3 cellular contexts compared by ENCODE assay signal in genomic region chr20:64193058-64193457, GRCh38.
A peak's percentile ranks its signal among the peaks of the same experiment; 100 is the strongest.
TF ChIP-seq lines count a peak whose summit lies in the region.

No MANE protein-coding gene starts in this region.

TF ChIP-seq in HepG2, 621 proteins besides CTCF, POLR2A, EP300 and RAD21:
- no peak for TF ChIP-seq FOXA1 (IDR thresholded peaks at IDR 0.05)
- TF ChIP-seq FOXA1 (CRISPR knock-in tag; IDR thresholded peaks at IDR 0.05), result no peak
- 0 out of 2 replicates have a peak, but pooled peaks have one; percentile 28 for TF ChIP-seq ZNF343 (CRISPR knock-in tag; IDR thresholded peaks at IDR 0.05)
- TF ChIP-seq, protein P1, sequence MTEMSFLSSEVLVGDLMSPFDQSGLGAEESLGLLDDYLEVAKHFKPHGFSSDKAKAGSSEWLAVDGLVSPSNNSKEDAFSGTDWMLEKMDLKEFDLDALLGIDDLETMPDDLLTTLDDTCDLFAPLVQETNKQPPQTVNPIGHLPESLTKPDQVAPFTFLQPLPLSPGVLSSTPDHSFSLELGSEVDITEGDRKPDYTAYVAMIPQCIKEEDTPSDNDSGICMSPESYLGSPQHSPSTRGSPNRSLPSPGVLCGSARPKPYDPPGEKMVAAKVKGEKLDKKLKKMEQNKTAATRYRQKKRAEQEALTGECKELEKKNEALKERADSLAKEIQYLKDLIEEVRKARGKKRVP (CRISPR knock-in tag; IDR thresholded peaks at IDR 0.05), result no peak

TF ChIP-seq in HEK293, 187 proteins besides CTCF, POLR2A, EP300 and RAD21:
- TF ChIP-seq, protein P2, sequence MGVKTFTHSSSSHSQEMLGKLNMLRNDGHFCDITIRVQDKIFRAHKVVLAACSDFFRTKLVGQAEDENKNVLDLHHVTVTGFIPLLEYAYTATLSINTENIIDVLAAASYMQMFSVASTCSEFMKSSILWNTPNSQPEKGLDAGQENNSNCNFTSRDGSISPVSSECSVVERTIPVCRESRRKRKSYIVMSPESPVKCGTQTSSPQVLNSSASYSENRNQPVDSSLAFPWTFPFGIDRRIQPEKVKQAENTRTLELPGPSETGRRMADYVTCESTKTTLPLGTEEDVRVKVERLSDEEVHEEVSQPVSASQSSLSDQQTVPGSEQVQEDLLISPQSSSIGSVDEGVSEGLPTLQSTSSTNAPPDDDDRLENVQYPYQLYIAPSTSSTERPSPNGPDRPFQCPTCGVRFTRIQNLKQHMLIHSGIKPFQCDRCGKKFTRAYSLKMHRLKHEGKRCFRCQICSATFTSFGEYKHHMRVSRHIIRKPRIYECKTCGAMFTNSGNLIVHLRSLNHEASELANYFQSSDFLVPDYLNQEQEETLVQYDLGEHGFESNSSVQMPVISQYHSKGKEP (tag by site-specific recombination; IDR thresholded peaks at IDR 0.05), result no peak
- TF ChIP-seq, protein P3, sequence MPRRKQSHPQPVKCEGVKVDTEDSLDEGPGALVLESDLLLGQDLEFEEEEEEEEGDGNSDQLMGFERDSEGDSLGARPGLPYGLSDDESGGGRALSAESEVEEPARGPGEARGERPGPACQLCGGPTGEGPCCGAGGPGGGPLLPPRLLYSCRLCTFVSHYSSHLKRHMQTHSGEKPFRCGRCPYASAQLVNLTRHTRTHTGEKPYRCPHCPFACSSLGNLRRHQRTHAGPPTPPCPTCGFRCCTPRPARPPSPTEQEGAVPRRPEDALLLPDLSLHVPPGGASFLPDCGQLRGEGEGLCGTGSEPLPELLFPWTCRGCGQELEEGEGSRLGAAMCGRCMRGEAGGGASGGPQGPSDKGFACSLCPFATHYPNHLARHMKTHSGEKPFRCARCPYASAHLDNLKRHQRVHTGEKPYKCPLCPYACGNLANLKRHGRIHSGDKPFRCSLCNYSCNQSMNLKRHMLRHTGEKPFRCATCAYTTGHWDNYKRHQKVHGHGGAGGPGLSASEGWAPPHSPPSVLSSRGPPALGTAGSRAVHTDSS (tag by site-specific recombination; IDR thresholded peaks at IDR 0.05), result no peak
- TF ChIP-seq PRDM10 (tag by site-specific recombination; IDR thresholded peaks at IDR 0.05) (peak; percentile 41), SCRT2 (tag by site-specific recombination; IDR thresholded peaks at IDR 0.05) (no peak), KLF7 (tag by site-specific recombination; IDR thresholded peaks at IDR 0.05; ENCODE audit: borderline replicate concordance) (no peak)

TF ChIP-seq in H1, 55 proteins besides CTCF, POLR2A, EP300 and RAD21:
- TF ChIP-seq HDAC2 (IDR thresholded peaks at IDR 0.05; ENCODE audit: borderline replicate concordance in 1 of 2, low read depth in 2 of 2, low read length in 2 of 2) (no peak), POLR2AphosphoS5 (IDR thresholded peaks at IDR 0.05; ENCODE audit: low read depth, low read length) (no peak), TEAD4 (IDR thresholded peaks at IDR 0.05; ENCODE audit: low read depth, low read length) (no peak), CEBPB (IDR thresholded peaks at IDR 0.05; ENCODE audit: low read depth, low read length) (no peak), CBX5 (IDR thresholded peaks at IDR 0.05; ENCODE audit: low read depth, low read length) (no peak), SUZ12 (IDR thresholded peaks at IDR 0.05; ENCODE audit: low read length) (no peak), ZNF274 (IDR thresholded peaks at IDR 0.05; ENCODE audit: borderline replicate concordance, extremely low read depth, low read length) (no peak), KDM1A (IDR thresholded peaks at IDR 0.05; ENCODE audit: borderline replicate concordance, low read length) (no peak), ATF3 (IDR thresholded peaks at IDR 0.05; ENCODE audit: insufficient read depth, low read depth, low read length) (no peak), BCL11A (IDR thresholded peaks at IDR 0.05; ENCODE audit: low read depth in 2 of 2, low read length in 2 of 2) (no peak), RBBP5 (IDR thresholded peaks at IDR 0.05; ENCODE audit: borderline replicate concordance, low read depth, low read length) (no peak), CREB1 (IDR thresholded peaks at IDR 0.05) (no peak), RNF2 (IDR thresholded peaks at IDR 0.05; ENCODE audit: borderline replicate concordance, low read depth, low read length, missing control alignments, poor library complexity, severe bottlenecking) (no peak), RXRA (IDR thresholded peaks at IDR 0.05; ENCODE audit: insufficient read depth, low read depth, low read length) (no peak), CHD1 (IDR thresholded peaks at IDR 0.05; ENCODE audit: low read depth, low read length) (no peak), POU5F1 (IDR thresholded peaks at IDR 0.05; ENCODE audit: low read depth, low read length) (no peak), SIX5 (IDR thresholded peaks at IDR 0.05; ENCODE audit: low read depth, low read length) (no peak), YY1 (IDR thresholded peaks at IDR 0.05; ENCODE audit: low read depth, low read length) (no peak), SAP30 (IDR thresholded peaks at IDR 0.05; ENCODE audit: insufficient read depth, insufficient replicate concordance, low read length) (no peak)
- TF ChIP-seq, protein P4, sequence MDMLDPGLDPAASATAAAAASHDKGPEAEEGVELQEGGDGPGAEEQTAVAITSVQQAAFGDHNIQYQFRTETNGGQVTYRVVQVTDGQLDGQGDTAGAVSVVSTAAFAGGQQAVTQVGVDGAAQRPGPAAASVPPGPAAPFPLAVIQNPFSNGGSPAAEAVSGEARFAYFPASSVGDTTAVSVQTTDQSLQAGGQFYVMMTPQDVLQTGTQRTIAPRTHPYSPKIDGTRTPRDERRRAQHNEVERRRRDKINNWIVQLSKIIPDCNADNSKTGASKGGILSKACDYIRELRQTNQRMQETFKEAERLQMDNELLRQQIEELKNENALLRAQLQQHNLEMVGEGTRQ (IDR thresholded peaks at IDR 0.05; ENCODE audit: low read length), result no peak
TF ChIP-seq in H1: peak in this region for 0.
